In genomic region chr22:43876866-43877509, GRCh38 we compare ENCODE assay signal across 28 cellular contexts. TPM values are rescaled to one million over a fixed set of nuclear protein-coding genes. Genes with fewer than 3 reads are reported as not detected.
"Had no signal": no experiment of that assay in that cellular context is flagged by ENCODE, and none has a peak within 500 bp of the region (broad histone marks: within the 10 kb centered on the region; RNA-seq: fewer than 3 reads in every experiment).

No MANE protein-coding gene starts in this region.

- H3K27ac ChIP-seq: adrenal gland, ascending aorta, cardiac muscle cell, heart right ventricle, left lung, neutrophil, pancreas, psoas muscle, right atrium auricular region, tibial nerve had no signal

- ATAC-seq: activated T-cell treated with anti-CD3 and anti-CD28 coated beads, Interleukin-2, amount 50 U/mL, for 72 hours; esophagus mucosa; heart right ventricle; left lung; mucosa of descending colon; natural killer cell treated with Interleukin-12 subunit alpha and Interleukin-12 subunit beta and Interleukin-15 and Interleukin-18, amount 100 ng/mL, for 72 hours; pancreas; psoas muscle had no signal

- H3K4me3 ChIP-seq: adrenal gland, ascending aorta, cardiac muscle cell, heart right ventricle, left lung, lung, mucosa of descending colon, pancreas, psoas muscle, right atrium auricular region, tibial nerve had no signal

- FAIRE-seq: pancreas had no signal

- H3K4me1 ChIP-seq: adrenal gland, ascending aorta, heart right ventricle, left lung, pancreas, psoas muscle, right atrium auricular region, tibial nerve had no signal

- DNase-seq: activated CD4-positive, alpha-beta T cell treated with anti-CD3 and anti-CD28 coated beads for 4 hours; activated CD4-positive, alpha-beta T cell treated with anti-CD3 and anti-CD28 coated beads, Interleukin-2, amount 50 U/mL, for 4 hours; activated naive CD4-positive, alpha-beta T cell; activated naive CD8-positive, alpha-beta T cell treated with anti-CD3 and anti-CD28 coated beads for 36 hours; activated T-cell treated with anti-CD3 and anti-CD28 coated beads for 4 hours; activated T-cell treated with anti-CD3 and anti-CD28 coated beads, Interleukin-2, amount 50 U/mL, for 72 hours; adrenal gland; foreskin fibroblast; heart right ventricle; mesendoderm; stimulated activated CD4-positive, alpha-beta T cell treated with anti-CD3 and anti-CD28 coated beads, Interleukin-2, amount 100 ng/mL, for 48 hours; stimulated activated naive CD4-positive, alpha-beta T cell treated with Interleukin-2 at 50 U/mL for 16 hours had no signal

- H3K36me3 ChIP-seq: adrenal gland, ascending aorta, cardiac muscle cell, heart right ventricle, left lung, neutrophil, pancreas, right atrium auricular region, tibial nerve had no signal

- H3K27me3 ChIP-seq: adrenal gland, ascending aorta, cardiac muscle cell, neutrophil, pancreas, right atrium auricular region, tibial nerve had no signal

- H3K9me3 ChIP-seq: adrenal gland, ascending aorta, left lung, mucosa of descending colon, neutrophil, pancreas, psoas muscle had no signal

RNA-seq across cellular contexts. Expression of gene SULT4A1, which starts 14.7 kb away (rescaled TPM):
- total RNA-seq: activated T-cell treated with anti-CD3 and anti-CD28 coated beads, Interleukin-2, amount 50 U/mL, for 72 hours; ascending aorta; esophagus mucosa; left lung; myocyte; natural killer cell treated with Interleukin-12 subunit alpha and Interleukin-12 subunit beta and Interleukin-15 and Interleukin-18, amount 100 ng/mL, for 72 hours; psoas muscle; T-helper 1 cell treated with Interleukin-12 subunit alpha and Interleukin-12 subunit beta and Interleukin-4 antibody, amounts not matched to agents 30 ng/mL and 1 ng/mL, for 36 hours had no signal

RNA-seq across cellular contexts. Expression of gene PNPLA5, which starts 14.8 kb away (rescaled TPM):
- total RNA-seq: activated naive CD8-positive, alpha-beta T cell treated with anti-CD3 and anti-CD28 coated beads for 36 hours; activated T-cell treated with anti-CD3 and anti-CD28 coated beads, Interleukin-2, amount 50 U/mL, for 72 hours; adrenal gland; ascending aorta; cardiac muscle cell; cerebellum; esophagus mucosa; heart right ventricle; left lung; lung; mucosa of descending colon; myocyte; natural killer cell treated with Interleukin-12 subunit alpha and Interleukin-12 subunit beta and Interleukin-15 and Interleukin-18, amount 100 ng/mL, for 72 hours; pancreas; psoas muscle; right atrium auricular region; T-helper 1 cell treated with Interleukin-12 subunit alpha and Interleukin-12 subunit beta and Interleukin-4 antibody, amounts not matched to agents 30 ng/mL and 1 ng/mL, for 36 hours; tibial nerve; urinary bladder had no signal
- polyA plus RNA-seq: adrenal gland, cardiac muscle cell, heart right ventricle, lung, pancreas, urinary bladder had no signal

RNA-seq across cellular contexts. Expression of gene PNPLA3, which starts 46.6 kb away (rescaled TPM):
- total RNA-seq: ascending aorta had no signal
